Comparison of ENCODE assay signal across 1 cellular context in genomic region chr19:39502640-39503417, GRCh38.
TF ChIP-seq lines count a peak whose summit lies in the region.

No MANE protein-coding gene starts in this region.

TF ChIP-seq in HepG2, 621 proteins besides CTCF, POLR2A, EP300 and RAD21 (continued from another document and continues in another):
- TF ChIP-seq, protein P1, sequence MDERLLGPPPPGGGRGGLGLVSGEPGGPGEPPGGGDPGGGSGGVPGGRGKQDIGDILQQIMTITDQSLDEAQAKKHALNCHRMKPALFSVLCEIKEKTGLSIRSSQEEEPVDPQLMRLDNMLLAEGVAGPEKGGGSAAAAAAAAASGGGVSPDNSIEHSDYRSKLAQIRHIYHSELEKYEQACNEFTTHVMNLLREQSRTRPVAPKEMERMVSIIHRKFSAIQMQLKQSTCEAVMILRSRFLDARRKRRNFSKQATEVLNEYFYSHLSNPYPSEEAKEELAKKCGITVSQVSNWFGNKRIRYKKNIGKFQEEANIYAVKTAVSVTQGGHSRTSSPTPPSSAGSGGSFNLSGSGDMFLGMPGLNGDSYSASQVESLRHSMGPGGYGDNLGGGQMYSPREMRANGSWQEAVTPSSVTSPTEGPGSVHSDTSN (CRISPR knock-in tag; IDR thresholded peaks at IDR 0.05): no peak
- peak; percentile 40; the same call in 1 of the 2 replicates for TF ChIP-seq E2F1 (CRISPR knock-in tag; IDR thresholded peaks at IDR 0.05)
- peak; percentile 29; the same call in 1 of the 2 replicates for TF ChIP-seq PHF8 (CRISPR knock-in tag; IDR thresholded peaks at IDR 0.05)
- TF ChIP-seq, protein P2, sequence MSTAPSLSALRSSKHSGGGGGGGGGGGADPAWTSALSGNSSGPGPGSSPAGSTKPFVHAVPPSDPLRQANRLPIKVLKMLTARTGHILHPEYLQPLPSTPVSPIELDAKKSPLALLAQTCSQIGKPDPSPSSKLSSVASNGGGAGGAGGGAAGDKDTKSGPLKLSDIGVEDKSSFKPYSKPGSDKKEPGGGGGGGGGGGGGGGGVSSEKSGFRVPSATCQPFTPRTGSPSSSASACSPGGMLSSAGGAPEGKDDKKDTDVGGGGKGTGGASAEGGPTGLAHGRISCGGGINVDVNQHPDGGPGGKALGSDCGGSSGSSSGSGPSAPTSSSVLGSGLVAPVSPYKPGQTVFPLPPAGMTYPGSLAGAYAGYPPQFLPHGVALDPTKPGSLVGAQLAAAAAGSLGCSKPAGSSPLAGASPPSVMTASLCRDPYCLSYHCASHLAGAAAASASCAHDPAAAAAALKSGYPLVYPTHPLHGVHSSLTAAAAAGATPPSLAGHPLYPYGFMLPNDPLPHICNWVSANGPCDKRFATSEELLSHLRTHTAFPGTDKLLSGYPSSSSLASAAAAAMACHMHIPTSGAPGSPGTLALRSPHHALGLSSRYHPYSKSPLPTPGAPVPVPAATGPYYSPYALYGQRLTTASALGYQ (CRISPR knock-in tag; IDR thresholded peaks at IDR 0.05): peak; percentile 59; the same call in 1 of the 2 replicates
- no peak for TF ChIP-seq GABPA (IDR thresholded peaks at IDR 0.05; ENCODE audit: low read depth, low read length)
- no peak for TF ChIP-seq GABPA (CRISPR knock-in tag; IDR thresholded peaks at IDR 0.05; ENCODE audit: low read depth)
- peak; percentile 98 for TF ChIP-seq REL (CRISPR knock-in tag; conservative IDR thresholded peaks at IDR 0.05)
- no peak for TF ChIP-seq ZNF333 (CRISPR knock-in tag; IDR thresholded peaks at IDR 0.05; ENCODE audit: borderline replicate concordance)
- peak; percentile 97 for TF ChIP-seq SATB2 (CRISPR knock-in tag; IDR thresholded peaks at IDR 0.05)
- TF ChIP-seq RBM22 (optimal IDR thresholded peaks at IDR 0.05; ENCODE audit: low read length): no peak
- TF ChIP-seq GZF1 (CRISPR knock-in tag; IDR thresholded peaks at IDR 0.05): peak; percentile 58; the same call in 1 of the 2 replicates
- TF ChIP-seq GFI1 (CRISPR knock-in tag; IDR thresholded peaks at IDR 0.05; ENCODE audit: borderline replicate concordance): peak; percentile 70; the same call in 1 of the 2 replicates
- TF ChIP-seq CREM (IDR thresholded peaks at IDR 0.05): no peak
- no peak for TF ChIP-seq CREM (CRISPR knock-in tag; IDR thresholded peaks at IDR 0.05)
- TF ChIP-seq MIER3 (CRISPR knock-in tag; IDR thresholded peaks at IDR 0.05; ENCODE audit: borderline replicate concordance): no peak
- peak; percentile 84 for TF ChIP-seq ZSCAN25 (CRISPR knock-in tag; IDR thresholded peaks at IDR 0.05)
- TF ChIP-seq TAF1 (CRISPR knock-in tag; IDR thresholded peaks at IDR 0.05): no peak
- TF ChIP-seq, protein P3, sequence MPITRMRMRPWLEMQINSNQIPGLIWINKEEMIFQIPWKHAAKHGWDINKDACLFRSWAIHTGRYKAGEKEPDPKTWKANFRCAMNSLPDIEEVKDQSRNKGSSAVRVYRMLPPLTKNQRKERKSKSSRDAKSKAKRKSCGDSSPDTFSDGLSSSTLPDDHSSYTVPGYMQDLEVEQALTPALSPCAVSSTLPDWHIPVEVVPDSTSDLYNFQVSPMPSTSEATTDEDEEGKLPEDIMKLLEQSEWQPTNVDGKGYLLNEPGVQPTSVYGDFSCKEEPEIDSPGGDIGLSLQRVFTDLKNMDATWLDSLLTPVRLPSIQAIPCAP (CRISPR knock-in tag; IDR thresholded peaks at IDR 0.05; ENCODE audit: low read depth): peak; percentile 94
- peak; percentile 66; the same call in 1 of the 2 replicates for TF ChIP-seq ZNF703 (CRISPR knock-in tag; IDR thresholded peaks at IDR 0.05; ENCODE audit: borderline replicate concordance)
- no peak for TF ChIP-seq ZFP36 (IDR thresholded peaks at IDR 0.05; ENCODE audit: borderline replicate concordance, low read depth, low read length, partially characterized antibody)
- TF ChIP-seq IKZF1 (IDR thresholded peaks at IDR 0.05): no peak
- peak; percentile 80; the same call in 1 of the 2 replicates for TF ChIP-seq ZNF263 (CRISPR knock-in tag; IDR thresholded peaks at IDR 0.05)
- peak; percentile 93 for TF ChIP-seq ZNF331 (CRISPR knock-in tag; IDR thresholded peaks at IDR 0.05)
- peak; percentile 98 for TF ChIP-seq SAFB2 (CRISPR knock-in tag; IDR thresholded peaks at IDR 0.05; ENCODE audit: borderline replicate concordance, low read depth)
- TF ChIP-seq ISL2 (CRISPR knock-in tag; IDR thresholded peaks at IDR 0.05): peak; percentile 34; the same call in 1 of the 2 replicates
- no peak for TF ChIP-seq RAD51 (IDR thresholded peaks at IDR 0.05; ENCODE audit: borderline replicate concordance)
- TF ChIP-seq, protein P4, sequence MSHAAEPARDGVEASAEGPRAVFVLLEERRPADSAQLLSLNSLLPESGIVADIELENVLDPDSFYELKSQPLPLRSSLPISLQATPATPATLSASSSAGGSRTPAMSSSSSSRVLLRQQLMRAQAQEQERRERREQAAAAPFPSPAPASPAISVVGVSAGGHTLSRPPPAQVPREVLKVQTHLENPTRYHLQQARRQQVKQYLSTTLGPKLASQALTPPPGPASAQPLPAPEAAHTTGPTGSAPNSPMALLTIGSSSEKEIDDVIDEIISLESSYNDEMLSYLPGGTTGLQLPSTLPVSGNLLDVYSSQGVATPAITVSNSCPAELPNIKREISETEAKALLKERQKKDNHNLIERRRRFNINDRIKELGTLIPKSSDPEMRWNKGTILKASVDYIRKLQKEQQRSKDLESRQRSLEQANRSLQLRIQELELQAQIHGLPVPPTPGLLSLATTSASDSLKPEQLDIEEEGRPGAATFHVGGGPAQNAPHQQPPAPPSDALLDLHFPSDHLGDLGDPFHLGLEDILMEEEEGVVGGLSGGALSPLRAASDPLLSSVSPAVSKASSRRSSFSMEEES (CRISPR knock-in tag; IDR thresholded peaks at IDR 0.05): peak; percentile 78
- peak; percentile 80; the same call in 1 of the 2 replicates for TF ChIP-seq SMAD3 (CRISPR knock-in tag; IDR thresholded peaks at IDR 0.05)
- TF ChIP-seq RELA (CRISPR knock-in tag; IDR thresholded peaks at IDR 0.05): no peak
- TF ChIP-seq PLRG1 (conservative IDR thresholded peaks at IDR 0.05): no peak
- peak; percentile 93 for TF ChIP-seq ZBTB7A (CRISPR knock-in tag; IDR thresholded peaks at IDR 0.05)
- TF ChIP-seq, protein P5, sequence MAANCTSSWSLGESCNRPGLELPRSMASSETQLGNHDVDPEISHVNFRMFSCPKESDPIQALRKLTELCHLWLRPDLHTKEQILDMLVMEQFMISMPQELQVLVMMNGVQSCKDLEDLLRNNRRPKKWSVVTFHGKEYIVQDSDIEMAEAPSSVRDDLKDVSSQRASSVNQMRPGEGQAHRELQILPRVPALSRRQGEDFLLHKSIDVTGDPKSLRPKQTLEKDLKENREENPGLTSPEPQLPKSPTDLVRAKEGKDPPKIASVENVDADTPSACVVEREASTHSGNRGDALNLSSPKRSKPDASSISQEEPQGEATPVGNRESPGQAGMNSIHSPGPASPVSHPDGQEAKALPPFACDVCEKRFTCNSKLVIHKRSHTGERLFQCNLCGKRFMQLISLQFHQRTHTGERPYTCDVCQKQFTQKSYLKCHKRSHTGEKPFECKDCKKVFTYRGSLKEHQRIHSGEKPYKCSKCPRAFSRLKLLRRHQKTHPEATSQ (CRISPR knock-in tag; IDR thresholded peaks at IDR 0.05; ENCODE audit: borderline replicate concordance): peak; percentile 91
- TF ChIP-seq ZNF607 (CRISPR knock-in tag; IDR thresholded peaks at IDR 0.05; ENCODE audit: borderline replicate concordance): peak; percentile 99
- TF ChIP-seq IRF9 (CRISPR knock-in tag; IDR thresholded peaks at IDR 0.05; ENCODE audit: borderline replicate concordance): peak; percentile 92; the same call in 1 of the 2 replicates
- TF ChIP-seq ARNT2 (CRISPR knock-in tag; IDR thresholded peaks at IDR 0.05; ENCODE audit: low read depth): peak; percentile 99
- TF ChIP-seq PAWR (CRISPR knock-in tag; IDR thresholded peaks at IDR 0.05; ENCODE audit: borderline replicate concordance): peak; percentile 95; the same call in 1 of the 2 replicates
- peak; percentile 92 for TF ChIP-seq JUN (CRISPR knock-in tag; IDR thresholded peaks at IDR 0.05)
- peak; percentile 82 for TF ChIP-seq AHR (CRISPR knock-in tag; IDR thresholded peaks at IDR 0.05)
- no peak for TF ChIP-seq ZKSCAN1 (IDR thresholded peaks at IDR 0.05; ENCODE audit: low read length)
- peak; percentile 96; the same call in 1 of the 2 replicates for TF ChIP-seq KLF15 (CRISPR knock-in tag; IDR thresholded peaks at IDR 0.05; ENCODE audit: borderline replicate concordance)
- peak; percentile 97 for TF ChIP-seq KLF6 (CRISPR knock-in tag; IDR thresholded peaks at IDR 0.05)
- TF ChIP-seq PHB2 (IDR thresholded peaks at IDR 0.05; ENCODE audit: partially characterized antibody): no peak
- peak; percentile 100 for TF ChIP-seq CCDC6 (CRISPR knock-in tag; IDR thresholded peaks at IDR 0.05)
- peak; percentile 77; the same call in 1 of the 2 replicates for TF ChIP-seq IRF2 (CRISPR knock-in tag; IDR thresholded peaks at IDR 0.05)
- TF ChIP-seq TFAP4 (IDR thresholded peaks at IDR 0.05; ENCODE audit: borderline replicate concordance, low read depth): no peak
- 0 out of 2 replicates have a peak, but pooled peaks have one; percentile 80 for TF ChIP-seq ZNF577 (CRISPR knock-in tag; IDR thresholded peaks at IDR 0.05; ENCODE audit: borderline replicate concordance, low read depth)
- TF ChIP-seq, protein P6, sequence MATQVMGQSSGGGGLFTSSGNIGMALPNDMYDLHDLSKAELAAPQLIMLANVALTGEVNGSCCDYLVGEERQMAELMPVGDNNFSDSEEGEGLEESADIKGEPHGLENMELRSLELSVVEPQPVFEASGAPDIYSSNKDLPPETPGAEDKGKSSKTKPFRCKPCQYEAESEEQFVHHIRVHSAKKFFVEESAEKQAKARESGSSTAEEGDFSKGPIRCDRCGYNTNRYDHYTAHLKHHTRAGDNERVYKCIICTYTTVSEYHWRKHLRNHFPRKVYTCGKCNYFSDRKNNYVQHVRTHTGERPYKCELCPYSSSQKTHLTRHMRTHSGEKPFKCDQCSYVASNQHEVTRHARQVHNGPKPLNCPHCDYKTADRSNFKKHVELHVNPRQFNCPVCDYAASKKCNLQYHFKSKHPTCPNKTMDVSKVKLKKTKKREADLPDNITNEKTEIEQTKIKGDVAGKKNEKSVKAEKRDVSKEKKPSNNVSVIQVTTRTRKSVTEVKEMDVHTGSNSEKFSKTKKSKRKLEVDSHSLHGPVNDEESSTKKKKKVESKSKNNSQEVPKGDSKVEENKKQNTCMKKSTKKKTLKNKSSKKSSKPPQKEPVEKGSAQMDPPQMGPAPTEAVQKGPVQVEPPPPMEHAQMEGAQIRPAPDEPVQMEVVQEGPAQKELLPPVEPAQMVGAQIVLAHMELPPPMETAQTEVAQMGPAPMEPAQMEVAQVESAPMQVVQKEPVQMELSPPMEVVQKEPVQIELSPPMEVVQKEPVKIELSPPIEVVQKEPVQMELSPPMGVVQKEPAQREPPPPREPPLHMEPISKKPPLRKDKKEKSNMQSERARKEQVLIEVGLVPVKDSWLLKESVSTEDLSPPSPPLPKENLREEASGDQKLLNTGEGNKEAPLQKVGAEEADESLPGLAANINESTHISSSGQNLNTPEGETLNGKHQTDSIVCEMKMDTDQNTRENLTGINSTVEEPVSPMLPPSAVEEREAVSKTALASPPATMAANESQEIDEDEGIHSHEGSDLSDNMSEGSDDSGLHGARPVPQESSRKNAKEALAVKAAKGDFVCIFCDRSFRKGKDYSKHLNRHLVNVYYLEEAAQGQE (IDR thresholded peaks at IDR 0.05; ENCODE audit: borderline replicate concordance in 1 of 2, low read depth in 1 of 2, low read length in 2 of 2): no peak
- TF ChIP-seq NR3C1 (CRISPR knock-in tag; IDR thresholded peaks at IDR 0.05): no peak
- TF ChIP-seq ZBTB8A (CRISPR knock-in tag; IDR thresholded peaks at IDR 0.05; ENCODE audit: borderline replicate concordance, low read depth): no peak
- TF ChIP-seq ZNF552 (CRISPR knock-in tag; IDR thresholded peaks at IDR 0.05; ENCODE audit: borderline replicate concordance): peak; percentile 99; the same call in 1 of the 2 replicates
- TF ChIP-seq SALL2 (CRISPR knock-in tag; IDR thresholded peaks at IDR 0.05): peak; percentile 98
- peak; percentile 95; the same call in 1 of the 2 replicates for TF ChIP-seq ZBTB42 (CRISPR knock-in tag; IDR thresholded peaks at IDR 0.05)
- 0 out of 2 replicates have a peak, but pooled peaks have one; percentile 31 for TF ChIP-seq RBFOX2 (IDR thresholded peaks at IDR 0.05; ENCODE audit: low read depth, low read length)
- peak; percentile 93 for TF ChIP-seq ZNF230 (CRISPR knock-in tag; IDR thresholded peaks at IDR 0.05)
- TF ChIP-seq TSC22D2 (CRISPR knock-in tag; IDR thresholded peaks at IDR 0.05; ENCODE audit: borderline replicate concordance): peak; percentile 98
- peak; percentile 96 for TF ChIP-seq ETS1 (CRISPR knock-in tag; IDR thresholded peaks at IDR 0.05)
- no peak for TF ChIP-seq PAF1 (CRISPR knock-in tag; IDR thresholded peaks at IDR 0.05)
- peak; percentile 99 for TF ChIP-seq HOXA9 (CRISPR knock-in tag; IDR thresholded peaks at IDR 0.05; ENCODE audit: borderline replicate concordance)
- TF ChIP-seq MBNL3 (CRISPR knock-in tag; conservative IDR thresholded peaks at IDR 0.05): no peak
- peak; percentile 58; the same call in 1 of the 2 replicates for TF ChIP-seq NFE2L1 (CRISPR knock-in tag; IDR thresholded peaks at IDR 0.05; ENCODE audit: borderline replicate concordance)
